1 cellular context compared by ENCODE assay signal in the genomic region with DNA sequence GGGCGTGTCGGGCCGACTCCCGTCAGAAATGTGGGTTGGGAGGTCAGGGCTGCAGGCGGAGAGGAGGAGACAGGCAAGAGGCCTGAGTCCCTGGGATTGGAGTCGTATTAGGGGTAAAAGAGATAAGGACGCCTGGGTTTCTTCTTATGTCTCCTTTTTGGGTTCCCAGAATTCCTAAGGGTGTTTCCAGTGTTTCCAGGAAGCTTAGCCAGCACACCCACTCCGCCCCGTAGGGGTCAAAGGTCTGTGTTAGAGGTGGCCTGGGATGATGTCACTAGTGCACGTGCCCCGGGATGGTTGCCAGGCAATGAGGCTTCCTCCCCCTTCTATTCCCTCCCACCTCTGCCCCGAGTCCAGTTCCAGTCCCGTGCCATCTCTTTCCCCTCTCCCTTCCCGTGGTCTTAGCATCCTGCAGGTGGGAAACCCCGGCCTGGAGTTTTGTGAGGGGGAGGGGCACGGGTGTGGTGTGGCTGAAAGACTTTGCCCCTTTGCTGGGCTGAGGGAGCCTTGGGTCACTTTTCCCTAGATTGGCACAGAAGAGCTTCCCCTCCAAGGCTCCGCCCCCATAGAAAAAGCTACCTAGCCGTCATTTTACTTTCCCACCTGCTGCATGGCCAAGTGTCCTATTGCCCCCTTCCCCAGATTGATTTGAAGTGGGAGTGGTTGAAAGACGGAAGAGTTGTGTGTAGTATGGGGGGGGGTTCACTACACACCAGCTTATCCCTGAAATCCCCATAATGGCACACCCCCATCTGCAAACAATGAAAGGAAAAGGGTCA.
TF ChIP-seq lines count a peak whose summit lies in the region.

No MANE protein-coding gene starts in this region.

TF ChIP-seq in GM12878, 131 proteins besides CTCF, POLR2A, EP300 and RAD21 (continued from another document):
- TF ChIP-seq, protein P1, sequence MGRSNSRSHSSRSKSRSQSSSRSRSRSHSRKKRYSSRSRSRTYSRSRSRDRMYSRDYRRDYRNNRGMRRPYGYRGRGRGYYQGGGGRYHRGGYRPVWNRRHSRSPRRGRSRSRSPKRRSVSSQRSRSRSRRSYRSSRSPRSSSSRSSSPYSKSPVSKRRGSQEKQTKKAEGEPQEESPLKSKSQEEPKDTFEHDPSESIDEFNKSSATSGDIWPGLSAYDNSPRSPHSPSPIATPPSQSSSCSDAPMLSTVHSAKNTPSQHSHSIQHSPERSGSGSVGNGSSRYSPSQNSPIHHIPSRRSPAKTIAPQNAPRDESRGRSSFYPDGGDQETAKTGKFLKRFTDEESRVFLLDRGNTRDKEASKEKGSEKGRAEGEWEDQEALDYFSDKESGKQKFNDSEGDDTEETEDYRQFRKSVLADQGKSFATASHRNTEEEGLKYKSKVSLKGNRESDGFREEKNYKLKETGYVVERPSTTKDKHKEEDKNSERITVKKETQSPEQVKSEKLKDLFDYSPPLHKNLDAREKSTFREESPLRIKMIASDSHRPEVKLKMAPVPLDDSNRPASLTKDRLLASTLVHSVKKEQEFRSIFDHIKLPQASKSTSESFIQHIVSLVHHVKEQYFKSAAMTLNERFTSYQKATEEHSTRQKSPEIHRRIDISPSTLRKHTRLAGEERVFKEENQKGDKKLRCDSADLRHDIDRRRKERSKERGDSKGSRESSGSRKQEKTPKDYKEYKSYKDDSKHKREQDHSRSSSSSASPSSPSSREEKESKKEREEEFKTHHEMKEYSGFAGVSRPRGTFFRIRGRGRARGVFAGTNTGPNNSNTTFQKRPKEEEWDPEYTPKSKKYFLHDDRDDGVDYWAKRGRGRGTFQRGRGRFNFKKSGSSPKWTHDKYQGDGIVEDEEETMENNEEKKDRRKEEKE (IDR thresholded peaks at IDR 0.05), result no peak
- TF ChIP-seq ZNF384 (IDR thresholded peaks at IDR 0.05; ENCODE audit: borderline replicate concordance, low read depth, low read length) (no peak), JUNB (IDR thresholded peaks at IDR 0.05) (no peak), TBL1XR1 (IDR thresholded peaks at IDR 0.05; ENCODE audit: low read depth, low read length) (peak; percentile 79), SMC3 (IDR thresholded peaks at IDR 0.05; ENCODE audit: borderline replicate concordance, low read length) (no peak), YY1 (IDR thresholded peaks at IDR 0.05; ENCODE audit: low read depth, low read length) (peak; percentile 84; the same call in 1 of the 2 replicates), NR2C2 (IDR thresholded peaks at IDR 0.05; ENCODE audit: borderline replicate concordance, control insufficient read depth, insufficient read length, low read depth) (no peak), JUND (IDR thresholded peaks at IDR 0.05; ENCODE audit: low read depth, low read length) (0 out of 2 replicates have a peak, but pooled peaks have one; percentile 8), TCF12 (IDR thresholded peaks at IDR 0.05; ENCODE audit: low read depth, low read length) (0 out of 2 replicates have a peak, but pooled peaks have one; percentile 60), NBN (IDR thresholded peaks at IDR 0.05) (peak; percentile 71), KLF5 (IDR thresholded peaks at IDR 0.05; ENCODE audit: partially characterized antibody) (peak; percentile 75), NR2C1 (IDR thresholded peaks at IDR 0.05) (peak; percentile 91), RAD51 (IDR thresholded peaks at IDR 0.05) (peak; percentile 85), DPF2 (IDR thresholded peaks at IDR 0.05) (peak; percentile 34; the same call in 1 of the 2 replicates), SIN3A (IDR thresholded peaks at IDR 0.05; ENCODE audit: low read depth, low read length) (peak; percentile 73; the same call in 1 of the 2 replicates), CHD4 (IDR thresholded peaks at IDR 0.05) (no peak), MXI1 (IDR thresholded peaks at IDR 0.05; ENCODE audit: low read depth, low read length) (peak; percentile 71), WRNIP1 (IDR thresholded peaks at IDR 0.05; ENCODE audit: borderline replicate concordance, low read depth, low read length) (0 out of 2 replicates have a peak, but pooled peaks have one; percentile 47), TARDBP (IDR thresholded peaks at IDR 0.05; ENCODE audit: borderline replicate concordance) (peak; percentile 80; the same call in 1 of the 2 replicates), CBFB (IDR thresholded peaks at IDR 0.05; ENCODE audit: low read depth) (peak; percentile 88), FOXK2 (IDR thresholded peaks at IDR 0.05) (0 out of 2 replicates have a peak, but pooled peaks have one; percentile 23), EZH2 (IDR thresholded peaks at IDR 0.05; ENCODE audit: borderline replicate concordance, control insufficient read depth, low read depth, low read length) (no peak), SRF (IDR thresholded peaks at IDR 0.05; ENCODE audit: low read depth in 2 of 2, low read length in 2 of 2) (0 out of 4 replicates have a peak, but pooled peaks of 1 of the 2 experiments have one; percentile 11), RUNX3 (IDR thresholded peaks at IDR 0.05; ENCODE audit: low read length) (no peak), EGR1 (IDR thresholded peaks at IDR 0.05; ENCODE audit: borderline replicate concordance in 1 of 2, low read depth in 2 of 2, low read length in 2 of 2) (peak in 1 of 2 experiments; percentile 70; a peak in 1 of 3 replicates), IKZF2 (IDR thresholded peaks at IDR 0.05) (peak; percentile 90 to 92), ZNF207 (IDR thresholded peaks at IDR 0.05; ENCODE audit: borderline replicate concordance) (peak; percentile 61), ZNF274 (IDR thresholded peaks at IDR 0.05; ENCODE audit: insufficient read depth, insufficient read length) (no peak), MTA2 (IDR thresholded peaks at IDR 0.05; ENCODE audit: low read depth) (peak; percentile 69), GATAD2B (conservative IDR thresholded peaks at IDR 0.05; ENCODE audit: low read depth) (peak; percentile 60; the same call in 1 of the 2 replicates), IKZF1 (conservative IDR thresholded peaks at IDR 0.05) (peak; percentile 93), TAF1 (IDR thresholded peaks at IDR 0.05; ENCODE audit: borderline replicate concordance, low read depth, low read length) (0 out of 2 replicates have a peak, but pooled peaks have one; percentile 38), NR2F1 (conservative IDR thresholded peaks at IDR 0.05) (peak; percentile 99), CBX3 (IDR thresholded peaks at IDR 0.05; ENCODE audit: borderline replicate concordance, low read depth) (no peak), POU2F2 (IDR thresholded peaks at IDR 0.05; ENCODE audit: borderline replicate concordance, low read depth, low read length) (peak; percentile 71; the same call in 1 of the 3 replicates), PAX5 (IDR thresholded peaks at IDR 0.05; ENCODE audit: borderline replicate concordance, low read depth, low read length) (peak; percentile 46; the same call in 1 of the 2 replicates)
- TF ChIP-seq, protein P2, sequence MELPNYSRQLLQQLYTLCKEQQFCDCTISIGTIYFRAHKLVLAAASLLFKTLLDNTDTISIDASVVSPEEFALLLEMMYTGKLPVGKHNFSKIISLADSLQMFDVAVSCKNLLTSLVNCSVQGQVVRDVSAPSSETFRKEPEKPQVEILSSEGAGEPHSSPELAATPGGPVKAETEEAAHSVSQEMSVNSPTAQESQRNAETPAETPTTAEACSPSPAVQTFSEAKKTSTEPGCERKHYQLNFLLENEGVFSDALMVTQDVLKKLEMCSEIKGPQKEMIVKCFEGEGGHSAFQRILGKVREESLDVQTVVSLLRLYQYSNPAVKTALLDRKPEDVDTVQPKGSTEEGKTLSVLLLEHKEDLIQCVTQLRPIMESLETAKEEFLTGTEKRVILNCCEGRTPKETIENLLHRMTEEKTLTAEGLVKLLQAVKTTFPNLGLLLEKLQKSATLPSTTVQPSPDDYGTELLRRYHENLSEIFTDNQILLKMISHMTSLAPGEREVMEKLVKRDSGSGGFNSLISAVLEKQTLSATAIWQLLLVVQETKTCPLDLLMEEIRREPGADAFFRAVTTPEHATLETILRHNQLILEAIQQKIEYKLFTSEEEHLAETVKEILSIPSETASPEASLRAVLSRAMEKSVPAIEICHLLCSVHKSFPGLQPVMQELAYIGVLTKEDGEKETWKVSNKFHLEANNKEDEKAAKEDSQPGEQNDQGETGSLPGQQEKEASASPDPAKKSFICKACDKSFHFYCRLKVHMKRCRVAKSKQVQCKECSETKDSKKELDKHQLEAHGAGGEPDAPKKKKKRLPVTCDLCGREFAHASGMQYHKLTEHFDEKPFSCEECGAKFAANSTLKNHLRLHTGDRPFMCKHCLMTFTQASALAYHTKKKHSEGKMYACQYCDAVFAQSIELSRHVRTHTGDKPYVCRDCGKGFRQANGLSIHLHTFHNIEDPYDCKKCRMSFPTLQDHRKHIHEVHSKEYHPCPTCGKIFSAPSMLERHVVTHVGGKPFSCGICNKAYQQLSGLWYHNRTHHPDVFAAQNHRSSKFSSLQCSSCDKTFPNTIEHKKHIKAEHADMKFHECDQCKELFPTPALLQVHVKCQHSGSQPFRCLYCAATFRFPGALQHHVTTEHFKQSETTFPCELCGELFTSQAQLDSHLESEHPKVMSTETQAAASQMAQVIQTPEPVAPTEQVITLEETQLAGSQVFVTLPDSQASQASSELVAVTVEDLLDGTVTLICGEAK (IDR thresholded peaks at IDR 0.05; ENCODE audit: borderline replicate concordance), result peak; percentile 41; the same call in 1 of the 2 replicates
- TF ChIP-seq, protein P3, sequence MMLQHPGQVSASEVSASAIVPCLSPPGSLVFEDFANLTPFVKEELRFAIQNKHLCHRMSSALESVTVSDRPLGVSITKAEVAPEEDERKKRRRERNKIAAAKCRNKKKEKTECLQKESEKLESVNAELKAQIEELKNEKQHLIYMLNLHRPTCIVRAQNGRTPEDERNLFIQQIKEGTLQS (IDR thresholded peaks at IDR 0.05; ENCODE audit: borderline replicate concordance, extremely low read depth, low read depth, low read length), result no peak
- TF ChIP-seq, protein P4, sequence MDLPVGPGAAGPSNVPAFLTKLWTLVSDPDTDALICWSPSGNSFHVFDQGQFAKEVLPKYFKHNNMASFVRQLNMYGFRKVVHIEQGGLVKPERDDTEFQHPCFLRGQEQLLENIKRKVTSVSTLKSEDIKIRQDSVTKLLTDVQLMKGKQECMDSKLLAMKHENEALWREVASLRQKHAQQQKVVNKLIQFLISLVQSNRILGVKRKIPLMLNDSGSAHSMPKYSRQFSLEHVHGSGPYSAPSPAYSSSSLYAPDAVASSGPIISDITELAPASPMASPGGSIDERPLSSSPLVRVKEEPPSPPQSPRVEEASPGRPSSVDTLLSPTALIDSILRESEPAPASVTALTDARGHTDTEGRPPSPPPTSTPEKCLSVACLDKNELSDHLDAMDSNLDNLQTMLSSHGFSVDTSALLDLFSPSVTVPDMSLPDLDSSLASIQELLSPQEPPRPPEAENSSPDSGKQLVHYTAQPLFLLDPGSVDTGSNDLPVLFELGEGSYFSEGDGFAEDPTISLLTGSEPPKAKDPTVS (IDR thresholded peaks at IDR 0.05; ENCODE audit: low read depth, low read length), result no peak; the same call in 1 of the 2 replicates
- TF ChIP-seq, protein P5, sequence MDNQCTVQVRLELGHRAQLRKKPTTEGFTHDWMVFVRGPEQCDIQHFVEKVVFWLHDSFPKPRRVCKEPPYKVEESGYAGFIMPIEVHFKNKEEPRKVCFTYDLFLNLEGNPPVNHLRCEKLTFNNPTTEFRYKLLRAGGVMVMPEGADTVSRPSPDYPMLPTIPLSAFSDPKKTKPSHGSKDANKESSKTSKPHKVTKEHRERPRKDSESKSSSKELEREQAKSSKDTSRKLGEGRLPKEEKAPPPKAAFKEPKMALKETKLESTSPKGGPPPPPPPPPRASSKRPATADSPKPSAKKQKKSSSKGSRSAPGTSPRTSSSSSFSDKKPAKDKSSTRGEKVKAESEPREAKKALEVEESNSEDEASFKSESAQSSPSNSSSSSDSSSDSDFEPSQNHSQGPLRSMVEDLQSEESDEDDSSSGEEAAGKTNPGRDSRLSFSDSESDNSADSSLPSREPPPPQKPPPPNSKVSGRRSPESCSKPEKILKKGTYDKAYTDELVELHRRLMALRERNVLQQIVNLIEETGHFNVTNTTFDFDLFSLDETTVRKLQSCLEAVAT (IDR thresholded peaks at IDR 0.05), result peak; percentile 69; the same call in 1 of the 2 replicates
- TF ChIP-seq, protein P6, sequence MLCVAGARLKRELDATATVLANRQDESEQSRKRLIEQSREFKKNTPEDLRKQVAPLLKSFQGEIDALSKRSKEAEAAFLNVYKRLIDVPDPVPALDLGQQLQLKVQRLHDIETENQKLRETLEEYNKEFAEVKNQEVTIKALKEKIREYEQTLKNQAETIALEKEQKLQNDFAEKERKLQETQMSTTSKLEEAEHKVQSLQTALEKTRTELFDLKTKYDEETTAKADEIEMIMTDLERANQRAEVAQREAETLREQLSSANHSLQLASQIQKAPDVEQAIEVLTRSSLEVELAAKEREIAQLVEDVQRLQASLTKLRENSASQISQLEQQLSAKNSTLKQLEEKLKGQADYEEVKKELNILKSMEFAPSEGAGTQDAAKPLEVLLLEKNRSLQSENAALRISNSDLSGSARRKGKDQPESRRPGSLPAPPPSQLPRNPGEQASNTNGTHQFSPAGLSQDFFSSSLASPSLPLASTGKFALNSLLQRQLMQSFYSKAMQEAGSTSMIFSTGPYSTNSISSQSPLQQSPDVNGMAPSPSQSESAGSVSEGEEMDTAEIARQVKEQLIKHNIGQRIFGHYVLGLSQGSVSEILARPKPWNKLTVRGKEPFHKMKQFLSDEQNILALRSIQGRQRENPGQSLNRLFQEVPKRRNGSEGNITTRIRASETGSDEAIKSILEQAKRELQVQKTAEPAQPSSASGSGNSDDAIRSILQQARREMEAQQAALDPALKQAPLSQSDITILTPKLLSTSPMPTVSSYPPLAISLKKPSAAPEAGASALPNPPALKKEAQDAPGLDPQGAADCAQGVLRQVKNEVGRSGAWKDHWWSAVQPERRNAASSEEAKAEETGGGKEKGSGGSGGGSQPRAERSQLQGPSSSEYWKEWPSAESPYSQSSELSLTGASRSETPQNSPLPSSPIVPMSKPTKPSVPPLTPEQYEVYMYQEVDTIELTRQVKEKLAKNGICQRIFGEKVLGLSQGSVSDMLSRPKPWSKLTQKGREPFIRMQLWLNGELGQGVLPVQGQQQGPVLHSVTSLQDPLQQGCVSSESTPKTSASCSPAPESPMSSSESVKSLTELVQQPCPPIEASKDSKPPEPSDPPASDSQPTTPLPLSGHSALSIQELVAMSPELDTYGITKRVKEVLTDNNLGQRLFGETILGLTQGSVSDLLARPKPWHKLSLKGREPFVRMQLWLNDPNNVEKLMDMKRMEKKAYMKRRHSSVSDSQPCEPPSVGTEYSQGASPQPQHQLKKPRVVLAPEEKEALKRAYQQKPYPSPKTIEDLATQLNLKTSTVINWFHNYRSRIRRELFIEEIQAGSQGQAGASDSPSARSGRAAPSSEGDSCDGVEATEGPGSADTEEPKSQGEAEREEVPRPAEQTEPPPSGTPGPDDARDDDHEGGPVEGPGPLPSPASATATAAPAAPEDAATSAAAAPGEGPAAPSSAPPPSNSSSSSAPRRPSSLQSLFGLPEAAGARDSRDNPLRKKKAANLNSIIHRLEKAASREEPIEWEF (IDR thresholded peaks at IDR 0.05; ENCODE audit: insufficient replicate concordance, low read depth, low read length), result no peak
